In genomic region chr22:37044634-37045625, GRCh38 we compare ENCODE assay signal across 16 cellular contexts. TPM values are rescaled to one million over a fixed set of nuclear protein-coding genes. Genes with fewer than 3 reads are reported as not detected.
DNase-seq lines count a peak whose midpoint lies in the region; ATAC-seq and TF ChIP-seq lines count a peak whose summit lies in the region.
"Had no signal": no experiment of that assay in that cellular context is flagged by ENCODE, and none has a peak within 500 bp of the region (broad histone marks: within the 10 kb centered on the region; RNA-seq: fewer than 3 reads in every experiment).

No MANE protein-coding gene starts in this region.

- no peaks in the 10 kb centered on the region for H3K79me2 ChIP-seq in OCI-LY3 (ENCODE audit: low read length)

- no peaks in the 10 kb centered on the region for H3K9me3 ChIP-seq in OCI-LY3 (ENCODE audit: insufficient read depth, low read length)
- no peaks in the 10 kb centered on the region for H3K9me3 ChIP-seq in transverse colon
- H3K9me3 ChIP-seq: body of pancreas, gastroesophageal sphincter had no signal

- TF ChIP-seq CTCF in OCI-LY3 (IDR thresholded peaks at IDR 0.05; ENCODE audit: low read depth, low read length), result no peak
- TF ChIP-seq CTCF in transverse colon (IDR thresholded peaks at IDR 0.05), result no peak

- no peaks in the 10 kb centered on the region for H4K20me1 ChIP-seq in OCI-LY3 (ENCODE audit: insufficient read depth, low read length)

- no peaks in the 10 kb centered on the region for H3K36me3 ChIP-seq in OCI-LY3 (replicated peaks; ENCODE audit: low read depth, low read length)
- H3K36me3 ChIP-seq in transverse colon, result no peaks in the 10 kb centered on the region
- H3K36me3 ChIP-seq: gastroesophageal sphincter, WERI-Rb-1 had no signal

- H3K4me3 ChIP-seq in OCI-LY3 (ENCODE audit: low read length), result no peak overlapping the region
- no peak overlapping the region for H3K4me3 ChIP-seq in transverse colon
- H3K4me3 ChIP-seq: body of pancreas, gastroesophageal sphincter had no signal

- intact Hi-C loops in transverse colon (cut with DNase I; ENCODE audit: low total_unique reads), result no loop called here

- WGBS in transverse colon (ENCODE audit: low coverage in 1 of 2), 2 donors, result 61 to 94% methylated on average over 2 to 9 of the region's 9 CpGs

- TF ChIP-seq POLR2A in transverse colon (IDR thresholded peaks at IDR 0.05), result no peak

- peak overlapping the region; percentile 62 for H3K4me2 ChIP-seq in OCI-LY3 (ENCODE audit: low read length)

- H2AFZ ChIP-seq in OCI-LY3 (ENCODE audit: low read depth, low read length), result peak overlapping the region; percentile 25; the same call in 1 of the 2 replicates

- DNase-seq in stimulated activated CD4-positive, alpha-beta T cell treated with anti-CD3 and anti-CD28 coated beads, Interleukin-15, amount 100 ng/mL, for 24 hours, result peak; percentile 43
- no peak for DNase-seq in stimulated activated CD4-positive, alpha-beta T cell treated with anti-CD3 and anti-CD28 coated beads, Interleukin-4, amount 100 ng/mL, for 1 hour
- DNase-seq in epithelial cell of prostate (ENCODE audit: low read depth, low spot score) (peak; percentile 14), transverse colon (no peak), GM19240 (ENCODE audit: insufficient read length, low spot score) (no peak), NCI-H187 treated with DMSO at 0.1 percent for 48 hours (lab: John Stamatoyannopoulos, UW) (no peak)
- DNase-seq: C1 segment of cervical spinal cord; effector CD8-positive, alpha-beta T cell; GOT3; NCI-H187; NCI-H774 had no signal

- in situ Hi-C loops in transverse colon (cut with MboI; ENCODE audit: low pct_ligation_motif_present in 1 of 4, low pct_unique_long_range_greater_than_20kb in 1 of 4, low sequenced_read_pairs in 3 of 4), result no loop called here

- no peak overlapping the region for H3K9ac ChIP-seq in OCI-LY3 (ENCODE audit: low read length)

- H3K27ac ChIP-seq in OCI-LY3 (ENCODE audit: low read length) (no peak overlapping the region), epithelial cell of prostate (peak overlapping the region; percentile 37), transverse colon (peak overlapping the region; percentile 82 to 88 (median 86))
- H3K27ac ChIP-seq: gastroesophageal sphincter had no signal

- H3K27me3 ChIP-seq in OCI-LY3 (ENCODE audit: low read depth, low read length) (0 out of 2 replicates have a peak, but pooled peaks cover 5% of the 10 kb centered on the region), transverse colon (no peaks in the 10 kb centered on the region)
- H3K27me3 ChIP-seq: body of pancreas had no signal

- TF ChIP-seq EP300 in transverse colon (IDR thresholded peaks at IDR 0.05; ENCODE audit: low read depth), result no peak

- H3K4me1 ChIP-seq in OCI-LY3 (ENCODE audit: low read length), result peaks cover 23% of the 10 kb centered on the region
- peaks cover 8 to 40% (median 29%) of the 10 kb centered on the region in 4 donors for H3K4me1 ChIP-seq in transverse colon
- H3K4me1 ChIP-seq: gastroesophageal sphincter had no signal

- ATAC-seq in GM18520 (IDR thresholded peaks at IDR 0.05; ENCODE audit: unreplicated experiment), result no peak

RNA-seq across cellular contexts. Expression of gene KCTD17, which starts 6.6 kb away (rescaled TPM):
- 10 to 100 TPM; 11.2 to 61.3 (median 35.1) TPM for total RNA-seq in transverse colon

RNA-seq across cellular contexts. Expression of gene MPST, which starts 25.4 kb away (rescaled TPM):
- total RNA-seq in transverse colon, result 100 to 1,000 TPM; 407 to 964 (median 541) TPM

RNA-seq across cellular contexts. Expression of gene TST, which starts 25.7 kb away (rescaled TPM):
- 100 to 1,000 TPM; 246 to 719 (median 557) TPM for total RNA-seq in transverse colon

Comparison
In these comparisons a context has a peak if more than half of its experiments do, and no peak if none do; other contexts are left out.
1. DNase-seq: peak in stimulated activated CD4-positive, alpha-beta T cell treated with anti-CD3 and anti-CD28 coated beads, Interleukin-15, amount 100 ng/mL, for 24 hours (single experiment) and epithelial cell of prostate (single experiment); none in stimulated activated CD4-positive, alpha-beta T cell treated with anti-CD3 and anti-CD28 coated beads, Interleukin-4, amount 100 ng/mL, for 1 hour (single experiment), transverse colon (single experiment), GM19240 (single experiment) and NCI-H187 treated with DMSO at 0.1 percent for 48 hours (single experiment).